8 cellular contexts compared by ENCODE assay signal in the genomic region with DNA sequence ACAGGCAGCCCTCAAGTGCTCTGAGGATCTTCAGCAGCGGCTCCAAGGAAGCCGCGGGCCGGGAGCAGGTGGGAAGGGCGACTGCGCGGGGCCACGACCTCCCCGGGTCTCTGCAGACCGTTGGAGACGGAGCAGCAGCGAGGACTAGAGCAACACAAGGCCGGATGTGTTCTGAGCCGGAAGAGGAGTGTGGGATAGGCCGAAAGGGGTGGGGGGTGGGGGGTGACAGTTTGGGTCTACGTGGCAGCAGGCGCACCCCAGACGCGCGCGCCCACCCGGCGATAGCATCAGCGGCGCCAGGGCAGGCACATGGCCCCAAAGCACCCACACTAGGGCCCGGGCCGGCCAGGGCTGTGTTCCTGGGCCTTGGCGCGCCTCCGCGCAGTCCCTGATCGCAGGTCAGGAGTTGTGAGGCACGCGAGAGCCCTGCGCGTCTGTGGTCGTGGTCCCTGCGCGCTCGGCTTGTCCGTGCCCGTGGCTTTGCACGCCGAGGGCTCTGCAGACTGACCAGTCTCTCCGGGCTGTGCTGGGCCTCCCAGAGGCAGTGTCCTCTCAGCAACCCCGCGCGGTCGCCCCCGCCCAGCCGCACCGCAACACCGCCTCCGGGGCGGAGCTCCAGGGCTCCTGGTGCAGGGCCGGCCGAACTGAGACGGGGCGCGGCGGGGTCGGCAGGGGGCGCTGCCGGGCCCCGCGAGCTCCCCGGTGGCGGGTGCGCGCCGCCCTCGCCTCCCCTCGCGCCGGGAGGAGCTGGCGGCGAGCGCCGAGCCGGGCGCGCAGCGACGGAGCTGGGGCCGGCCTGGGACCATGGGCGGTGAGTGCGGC. TPM values are rescaled to one million over a fixed set of nuclear protein-coding genes. Genes with fewer than 3 reads are reported as not detected.
DNase-seq lines count a peak whose midpoint lies in the region; ATAC-seq, FAIRE-seq and TF ChIP-seq lines count a peak whose summit lies in the region.

A gene with protein sequence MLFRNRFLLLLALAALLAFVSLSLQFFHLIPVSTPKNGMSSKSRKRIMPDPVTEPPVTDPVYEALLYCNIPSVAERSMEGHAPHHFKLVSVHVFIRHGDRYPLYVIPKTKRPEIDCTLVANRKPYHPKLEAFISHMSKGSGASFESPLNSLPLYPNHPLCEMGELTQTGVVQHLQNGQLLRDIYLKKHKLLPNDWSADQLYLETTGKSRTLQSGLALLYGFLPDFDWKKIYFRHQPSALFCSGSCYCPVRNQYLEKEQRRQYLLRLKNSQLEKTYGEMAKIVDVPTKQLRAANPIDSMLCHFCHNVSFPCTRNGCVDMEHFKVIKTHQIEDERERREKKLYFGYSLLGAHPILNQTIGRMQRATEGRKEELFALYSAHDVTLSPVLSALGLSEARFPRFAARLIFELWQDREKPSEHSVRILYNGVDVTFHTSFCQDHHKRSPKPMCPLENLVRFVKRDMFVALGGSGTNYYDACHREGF (plus strand): TSS at position 725 of the 822 bp plus-strand sequence. CDS start 28,351 bp downstream, outside the sequence.

- ATAC-seq in HG02571 (IDR thresholded peaks at IDR 0.05; ENCODE audit: unreplicated experiment): peak; percentile 97
- peak; percentile 95 to 97 for ATAC-seq in left cardiac atrium
- peak; percentile 95 to 97 (median 96) for ATAC-seq in psoas muscle

- TF ChIP-seq CTCF in GM12872 (IDR thresholded peaks at IDR 0.05; ENCODE audit: insufficient read depth, low read depth, low read length): peak; percentile 62; the same call in 2 of the 3 replicates
- peak; percentile 90 for TF ChIP-seq CTCF in psoas muscle (IDR thresholded peaks at IDR 0.05)

- H3K27ac ChIP-seq in psoas muscle: peak within 1 kb of the TSS; percentile 81

- peak within 1 kb of the TSS; percentile 87 for H3K9ac ChIP-seq in adipocyte (ENCODE audit: low read length)

- peak; percentile 53 for FAIRE-seq in urothelium cell line (lab: Jason Lieb, UNC)

- H3K27me3 ChIP-seq in adipocyte (replicated peaks; ENCODE audit: control insufficient read depth, insufficient read depth, low read length) (no peaks in the 10 kb centered on the region), psoas muscle (ENCODE audit: insufficient read depth in 3 of 3, low read length in 2 of 3) (no peaks in the 10 kb centered on the region)

- peaks cover 24% of the 10 kb centered on the region for H3K4me1 ChIP-seq in adipocyte (ENCODE audit: control insufficient read depth, insufficient read depth, low read length)
- H3K4me1 ChIP-seq in psoas muscle: peaks cover 2% of the 10 kb centered on the region

- DNase-seq in NAMALWA (ENCODE audit: low spot score) (peak; percentile 89), SW480 (ENCODE audit: low spot score) (peak; percentile 88), adipocyte (ENCODE audit: low read depth) (peak; percentile 96), left cardiac atrium (peak; percentile 96), psoas muscle (peak; percentile 96 to 97), urothelium cell line (ENCODE audit: low spot score) (peak; percentile 93)

- H3K9me3 ChIP-seq in adipocyte (ENCODE audit: control insufficient read depth, low read length) (no peaks in the 10 kb centered on the region), psoas muscle (no peaks in the 10 kb centered on the region)

- WGBS in psoas muscle, 3 donors: 0 to 3% (median 1%) methylated on average over 57 to 87 of the region's 87 CpGs

- H3K4me3 ChIP-seq in adipocyte (ENCODE audit: low read length) (peak within 1 kb of the TSS; percentile 85), psoas muscle (peak within 1 kb of the TSS; percentile 84)

- no peaks in the 10 kb centered on the region for H3K36me3 ChIP-seq in adipocyte (ENCODE audit: control insufficient read depth, insufficient read depth, low read length, severe bottlenecking)
- H3K36me3 ChIP-seq in psoas muscle (ENCODE audit: insufficient read depth in 1 of 2, low read depth in 1 of 2): peaks cover 0 to 9% of the 10 kb centered on the region in 2 donors

- intact Hi-C loops in left cardiac atrium (cut with DNase I) (loop anchor here in 1 of 2 donors (5.0 to 10.0 kb wide), 2 partner anchors 46 to 213 kb away; no protein-coding TSS in a partner anchor), psoas muscle (cut with DNase I) (loop anchor here (2.0 kb wide), 2 partner anchors 25 to 47 kb away; no protein-coding TSS in a partner anchor)

RNA-seq across cellular contexts. Expression of the gene that starts here (rescaled TPM):
- 10 to 100 TPM in 1 of 2 donors, 1 to 10 TPM in 1; 5.6 to 10.8 TPM for total RNA-seq in left cardiac atrium
- 1 to 10 TPM; 1.8 to 6.8 (median 4.0) TPM for total RNA-seq in psoas muscle
- polyA plus RNA-seq in psoas muscle: 1 to 10 TPM in 2 of 3 donors, under 1 TPM in 1; 0.83 to 1.1 (median 1.1) TPM

Comparison
In these comparisons a context has a peak if more than half of its experiments do, and no peak if none do; other contexts are left out.
1. Peak in every context shown above with its lines: DNase-seq, ATAC-seq, H3K4me3 ChIP-seq and H3K27ac ChIP-seq.